Comparison of ENCODE assay signal across 21 cellular contexts in genomic region chr5:147445951-147446350, GRCh38.
DNase-seq lines count a peak whose midpoint lies in the region; ATAC-seq and TF ChIP-seq lines count a peak whose summit lies in the region.
"Had no signal": no experiment of that assay in that cellular context is flagged by ENCODE, and none has a peak within 500 bp of the region (broad histone marks: within the 10 kb centered on the region; RNA-seq: fewer than 3 reads in every experiment).

No MANE protein-coding gene starts in this region.

- TF ChIP-seq EP300 in ovary (IDR thresholded peaks at IDR 0.05): no peak
- TF ChIP-seq EP300 in suprapubic skin (IDR thresholded peaks at IDR 0.05): no peak

- intact Hi-C loops in ovary (cut with DNase I): loop anchor here in 1 of 4 donors (5.0 kb wide), 1 partner anchor 34 kb away; no protein-coding TSS in a partner anchor

- H3K36me3 Mint-ChIP-seq in brain: peaks cover 64% of the 10 kb centered on the region
- no peaks in the 10 kb centered on the region for H3K36me3 Mint-ChIP-seq in stimulated activated naive B cell treated with anti-CD40 and anti-IgM and Interleukin-4, amounts not matched to agents 10 μg/mL and 1 μg/mL and 100 μg/mL, for 72 hours
- H3K36me3 Mint-ChIP-seq: CD14-positive monocyte had no signal

- no peaks in the 10 kb centered on the region for H3K27me3 ChIP-seq in right atrium auricular region
- no peaks in the 10 kb centered on the region for H3K27me3 ChIP-seq in ovary
- no peaks in the 10 kb centered on the region for H3K27me3 ChIP-seq in suprapubic skin
- no peaks in the 10 kb centered on the region for H3K27me3 ChIP-seq in SJCRH30
- H3K27me3 ChIP-seq: right lobe of liver, SJSA1 had no signal

- no peak for ATAC-seq in HG03571 (IDR thresholded peaks at IDR 0.05; ENCODE audit: unreplicated experiment)
- ATAC-seq in stimulated activated naive B cell treated with anti-CD40 and anti-IgM and Interleukin-4, amounts not matched to agents 10 μg/mL and 1 μg/mL and 100 μg/mL, for 72 hours (replicated peaks): no peak
- ATAC-seq: effector memory CD8-positive, alpha-beta T cell; right lobe of liver had no signal

- peaks cover 99% of the 10 kb centered on the region for H3K4me1 Mint-ChIP-seq in brain
- H3K4me1 Mint-ChIP-seq in stimulated activated naive B cell treated with anti-CD40 and anti-IgM and Interleukin-4, amounts not matched to agents 10 μg/mL and 1 μg/mL and 100 μg/mL, for 72 hours: no peaks in the 10 kb centered on the region

- H3K4me3 ChIP-seq in right atrium auricular region (no peak overlapping the region), ovary (no peak overlapping the region), suprapubic skin (no peak overlapping the region), SJCRH30 (no peak overlapping the region)
- H3K4me3 ChIP-seq: HAP-1, right lobe of liver, SJSA1 had no signal

- H3K27ac ChIP-seq in right atrium auricular region (peak overlapping the region; percentile 58 to 63), ovary (peak overlapping the region; percentile 16 to 61), suprapubic skin (peak overlapping the region; percentile 71), SJCRH30 (no peak overlapping the region)
- H3K27ac ChIP-seq: right lobe of liver, SJSA1, WERI-Rb-1 had no signal

- H3K4me1 ChIP-seq in right atrium auricular region (peaks cover 0 to 15% of the 10 kb centered on the region in 2 donors), ovary (ENCODE audit: insufficient read depth) (peaks cover 30% of the 10 kb centered on the region), suprapubic skin (peaks cover 18% of the 10 kb centered on the region), SJCRH30 (no peaks in the 10 kb centered on the region)
- H3K4me1 ChIP-seq: HAP-1, right lobe of liver had no signal

- peak overlapping the region in 4 of 5 experiments; percentile 74 to 95 (median 92) for H3K27ac Mint-ChIP-seq in brain
- no peak overlapping the region for H3K27ac Mint-ChIP-seq in stimulated activated naive B cell treated with anti-CD40 and anti-IgM and Interleukin-4, amounts not matched to agents 10 μg/mL and 1 μg/mL and 100 μg/mL, for 72 hours
- H3K27ac Mint-ChIP-seq: activated naive CD4-positive, alpha-beta T cell treated with anti-CD3 and anti-CD28 coated beads for 36 hours; CD14-positive monocyte; effector memory CD8-positive, alpha-beta T cell; stimulated activated naive CD8-positive, alpha-beta T cell treated with anti-CD3 and anti-CD28 coated beads, Interleukin-15, Interleukin-2, amounts not matched to agents 100 ng/mL and 50 ng/mL, for 24 hours; T-helper 1 cell treated with Interleukin-12 subunit alpha and Interleukin-12 subunit beta and Interleukin-4 antibody, amounts not matched to agents 30 μg/mL and 1 μg/mL, for 36 hours had no signal

- H3K27me3 Mint-ChIP-seq in brain: peaks cover 4% of the 10 kb centered on the region
- peaks cover 21 to 37% of the 10 kb centered on the region in 2 donors for H3K27me3 Mint-ChIP-seq in stimulated activated naive B cell treated with anti-CD40 and anti-IgM and Interleukin-4, amounts not matched to agents 10 μg/mL and 1 μg/mL and 100 μg/mL, for 72 hours

- 65 to 75% (median 72%) methylated on average over 4 of the region's 4 CpGs for WGBS in ovary, 3 donors
- WGBS in suprapubic skin: 84% methylated on average over 4 of the region's 4 CpGs

- H3K36me3 ChIP-seq in right atrium auricular region (no peaks in the 10 kb centered on the region), ovary (no peaks in the 10 kb centered on the region), suprapubic skin (no peaks in the 10 kb centered on the region), SJCRH30 (peaks cover 2% of the 10 kb centered on the region; the same call in 1 of the 2 replicates)
- H3K36me3 ChIP-seq: HAP-1, right lobe of liver had no signal

- no peak for TF ChIP-seq POLR2A in ovary (IDR thresholded peaks at IDR 0.05)
- no peak for TF ChIP-seq POLR2A in suprapubic skin (IDR thresholded peaks at IDR 0.05)

- DNase-seq in right atrium auricular region (ENCODE audit: low spot score) (no peak), ovary (no peak), suprapubic skin (ENCODE audit: low spot score in 2 of 2) (no peak), SJCRH30 (no peak), NCI-H2029 treated with DMSO at 0.1 percent for 48 hours (lab: John Stamatoyannopoulos, UW) (no peak)
- no peak for DNase-seq in stimulated activated naive B cell treated with anti-CD40 and anti-IgM and Interleukin-4, amounts not matched to agents 10 μg/mL and 1 μg/mL and 100 μg/mL, for 72 hours
- DNase-seq: activated CD4-positive, alpha-beta T cell treated with anti-CD3 and anti-CD28 coated beads, Interleukin-2, amount 50 U/mL, for 48 hours; activated naive CD4-positive, alpha-beta T cell treated with anti-CD3 and anti-CD28 coated beads for 36 hours; cerebellar nuclear complex; effector memory CD8-positive, alpha-beta T cell; GDM1; NCI-H526; right lobe of liver; WERI-Rb-1 had no signal

- H3K4me3 Mint-ChIP-seq in brain: peak overlapping the region in 4 of 5 experiments; percentile 47 to 77 (median 55)
- H3K4me3 Mint-ChIP-seq in stimulated activated naive B cell treated with anti-CD40 and anti-IgM and Interleukin-4, amounts not matched to agents 10 μg/mL and 1 μg/mL and 100 μg/mL, for 72 hours: no peak overlapping the region
- H3K4me3 Mint-ChIP-seq: activated naive CD4-positive, alpha-beta T cell treated with anti-CD3 and anti-CD28 coated beads for 36 hours; CD14-positive monocyte; effector memory CD8-positive, alpha-beta T cell; stimulated activated naive CD8-positive, alpha-beta T cell treated with anti-CD3 and anti-CD28 coated beads, Interleukin-15, Interleukin-2, amounts not matched to agents 100 ng/mL and 50 ng/mL, for 24 hours; T-helper 1 cell treated with Interleukin-12 subunit alpha and Interleukin-12 subunit beta and Interleukin-4 antibody, amounts not matched to agents 30 μg/mL and 1 μg/mL, for 36 hours had no signal

- peaks cover 0 to 4% (median 0%) of the 10 kb centered on the region in 5 experiments for H3K9me3 Mint-ChIP-seq in brain
- H3K9me3 Mint-ChIP-seq in stimulated activated naive B cell treated with anti-CD40 and anti-IgM and Interleukin-4, amounts not matched to agents 10 μg/mL and 1 μg/mL and 100 μg/mL, for 72 hours: peaks cover 0 to 3% of the 10 kb centered on the region in 2 donors
- H3K9me3 Mint-ChIP-seq: activated naive CD4-positive, alpha-beta T cell treated with anti-CD3 and anti-CD28 coated beads for 36 hours; effector memory CD8-positive, alpha-beta T cell; stimulated activated naive CD8-positive, alpha-beta T cell treated with anti-CD3 and anti-CD28 coated beads, Interleukin-15, Interleukin-2, amounts not matched to agents 100 ng/mL and 50 ng/mL, for 24 hours; T-helper 1 cell treated with Interleukin-12 subunit alpha and Interleukin-12 subunit beta and Interleukin-4 antibody, amounts not matched to agents 30 μg/mL and 1 μg/mL, for 36 hours had no signal

- H3K9me3 ChIP-seq in right atrium auricular region: no peaks in the 10 kb centered on the region
- H3K9me3 ChIP-seq in ovary: no peaks in the 10 kb centered on the region
- H3K9me3 ChIP-seq in suprapubic skin: no peaks in the 10 kb centered on the region
- H3K9me3 ChIP-seq in SJCRH30 (replicated peaks): no peaks in the 10 kb centered on the region
- H3K9me3 ChIP-seq: HAP-1, right lobe of liver, SJSA1 had no signal

- TF ChIP-seq CTCF in brain (conservative IDR thresholded peaks at IDR 0.05) (no peak), right atrium auricular region (IDR thresholded peaks at IDR 0.05) (no peak), ovary (IDR thresholded peaks at IDR 0.05) (no peak), suprapubic skin (IDR thresholded peaks at IDR 0.05) (no peak)

Comparison
In these comparisons a context has a peak if more than half of its experiments do, and no peak if none do; other contexts are left out.
1. H3K4me3 Mint-ChIP-seq: peak in brain (4 of 5); none in stimulated activated naive B cell treated with anti-CD40 and anti-IgM and Interleukin-4, amounts not matched to agents 10 μg/mL and 1 μg/mL and 100 μg/mL, for 72 hours (0 of 2).